In the genomic region with DNA sequence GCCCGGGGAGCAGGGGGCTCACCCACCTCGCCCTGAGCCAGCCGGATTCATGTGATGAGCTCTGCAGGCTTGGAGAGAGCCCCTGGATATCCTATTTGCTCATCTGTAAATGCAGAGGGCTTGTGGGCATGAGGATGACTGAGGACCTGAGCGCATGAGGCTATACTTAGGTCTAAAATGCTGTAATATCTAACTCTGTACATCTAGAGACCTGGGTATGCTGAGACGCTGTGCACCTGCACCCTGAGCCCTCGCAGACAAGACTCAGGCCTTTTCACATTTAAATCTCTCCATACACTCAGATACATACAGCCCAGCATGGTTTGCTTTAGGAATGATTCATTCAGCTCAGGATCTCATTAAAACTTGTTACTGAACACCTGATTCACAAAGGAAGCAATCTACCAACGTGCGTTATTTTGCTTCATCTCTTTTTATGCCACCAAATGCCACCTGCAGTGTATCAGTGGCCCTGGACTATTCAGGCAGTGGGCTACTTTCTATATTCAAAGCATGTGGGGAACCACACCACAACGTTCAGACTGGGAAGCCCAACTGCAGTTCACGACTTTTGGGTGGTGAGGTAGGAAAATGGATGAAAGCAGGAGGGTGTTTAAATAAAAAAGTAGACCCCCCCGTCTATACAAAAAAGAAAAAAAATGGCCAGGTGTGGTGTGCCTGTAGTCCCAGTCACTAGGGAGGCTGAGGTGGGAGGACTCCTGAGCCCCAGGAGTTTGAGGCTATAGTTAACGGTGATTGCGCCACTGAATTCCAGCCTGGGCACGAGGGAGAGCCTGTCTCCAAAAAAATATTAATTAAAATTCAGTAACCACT, we compare ENCODE assay signal across 10 cellular contexts. TPM values are rescaled to one million over a fixed set of nuclear protein-coding genes. Genes with fewer than 3 reads are reported as not detected.
DNase-seq lines count a peak whose midpoint lies in the region; ATAC-seq, FAIRE-seq and TF ChIP-seq lines count a peak whose summit lies in the region.
"Had no signal": no experiment of that assay in that cellular context is flagged by ENCODE, and none has a peak within 500 bp of the region (broad histone marks: within the 10 kb centered on the region; RNA-seq: fewer than 3 reads in every experiment).

No MANE protein-coding gene starts in this region.

- intact Hi-C loops in posterior vena cava (cut with DNase I), result no loop called here

- no peaks in the 10 kb centered on the region for H3K27me3 Mint-ChIP-seq in astrocyte (ENCODE audit: low read depth, unreplicated experiment)

- H3K27ac Mint-ChIP-seq in astrocyte (ENCODE audit: unreplicated experiment), result peak overlapping the region; percentile 59

- FAIRE-seq in GM19239 (lab: Jason Lieb, UNC) (peak; percentile 48), astrocyte (lab: Jason Lieb, UNC) (no peak)

- H3K9me3 Mint-ChIP-seq in astrocyte (ENCODE audit: unreplicated experiment), result no peaks in the 10 kb centered on the region

- H4K20me1 ChIP-seq in astrocyte (ENCODE audit: insufficient read depth, low read length), result peaks cover 93% of the 10 kb centered on the region

- H3K4me3 Mint-ChIP-seq in astrocyte (ENCODE audit: unreplicated experiment), result no peak overlapping the region

- peaks cover 61% of the 10 kb centered on the region for H3K4me1 Mint-ChIP-seq in astrocyte (ENCODE audit: low read depth, unreplicated experiment)

- no peak overlapping the region for H2AFZ ChIP-seq in astrocyte (ENCODE audit: low read depth, low read length)

- H3K4me2 ChIP-seq in astrocyte (ENCODE audit: low read length), result peak overlapping the region; percentile 43

- H3K36me3 Mint-ChIP-seq in astrocyte (ENCODE audit: low read depth, unreplicated experiment), result no peaks in the 10 kb centered on the region

- H3K27ac ChIP-seq in astrocyte (ENCODE audit: low read depth, low read length), result no peak overlapping the region
- H3K27ac ChIP-seq: ovary, WERI-Rb-1 had no signal

- H3K4me1 ChIP-seq in astrocyte (ENCODE audit: insufficient read depth, low read length), result peaks cover 21% of the 10 kb centered on the region

- H3K27me3 ChIP-seq in astrocyte (ENCODE audit: insufficient read depth, low read length), result no peaks in the 10 kb centered on the region
- H3K27me3 ChIP-seq: ovary had no signal

- DNase-seq in GM19239 (ENCODE audit: insufficient read length, low spot score) (no peak), astrocyte (ENCODE audit: low read depth) (no peak), posterior vena cava (ENCODE audit: low spot score) (peak; percentile 24), islet precursor cell (no peak)
- DNase-seq: NCI-H1436, ovary, WERI-Rb-1 had no signal

- H3K79me2 ChIP-seq in astrocyte (ENCODE audit: insufficient read depth, low read length), result peaks cover 95% of the 10 kb centered on the region

- no peak for TF ChIP-seq CTCF in astrocyte (IDR thresholded peaks at IDR 0.05; ENCODE audit: insufficient read depth, low read depth, low read length)

- no peaks in the 10 kb centered on the region for H3K36me3 ChIP-seq in astrocyte (ENCODE audit: insufficient read depth, low read length)
- H3K36me3 ChIP-seq: ovary, WERI-Rb-1 had no signal

- H3K4me3 ChIP-seq in astrocyte (ENCODE audit: insufficient read depth, low read depth, low read length), result no peak overlapping the region
- H3K4me3 ChIP-seq: ovary had no signal

- no peak overlapping the region for H3K9ac ChIP-seq in astrocyte (ENCODE audit: low read length)

- ATAC-seq in HG03354 (IDR thresholded peaks at IDR 0.05; ENCODE audit: poor library complexity, severe bottlenecking, unreplicated experiment), result peak; percentile 60
- no peak for ATAC-seq in HG03159 (IDR thresholded peaks at IDR 0.05; ENCODE audit: unreplicated experiment)
- ATAC-seq in GM18517 (IDR thresholded peaks at IDR 0.05; ENCODE audit: unreplicated experiment), result no peak

- no peaks in the 10 kb centered on the region for H3K9me3 ChIP-seq in astrocyte (ENCODE audit: insufficient read depth, low read depth, low read length)
- H3K9me3 ChIP-seq: ovary had no signal

RNA-seq across cellular contexts. Expression of a gene that starts 12.0 kb away (rescaled TPM):
- total RNA-seq in astrocyte, result 93.6 and 96.9 TPM in 2 replicates
- 10 to 100 TPM; 72.2 to 82.7 TPM for total RNA-seq in posterior vena cava
